Comparison of ENCODE assay signal across 24 cellular contexts in the genomic region with DNA sequence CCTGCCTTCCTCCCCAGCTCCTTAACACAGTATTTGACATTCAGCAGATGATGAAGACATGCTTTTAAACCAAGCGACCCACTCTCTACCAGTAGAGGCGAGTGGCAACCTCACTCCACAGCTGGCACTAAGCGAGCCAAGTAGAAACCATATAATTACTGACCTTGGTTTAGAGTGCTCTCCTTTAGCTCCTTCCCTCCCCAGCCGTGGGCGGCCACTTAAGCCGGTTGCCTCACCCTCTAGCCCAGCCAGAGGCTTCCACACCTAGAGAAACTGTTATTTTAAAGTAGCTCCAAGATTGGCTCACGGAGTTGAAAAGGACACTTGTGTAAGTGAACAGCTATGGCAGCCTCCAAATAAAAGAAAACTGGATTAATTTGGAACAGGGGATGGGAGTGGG.
DNase-seq lines count a peak whose midpoint lies in the region; ATAC-seq and TF ChIP-seq lines count a peak whose summit lies in the region.
"Had no signal": no experiment of that assay in that cellular context is flagged by ENCODE, and none has a peak within 500 bp of the region (broad histone marks: within the 10 kb centered on the region; RNA-seq: fewer than 3 reads in every experiment).

No MANE protein-coding gene starts in this region.

- peaks cover 5% of the 10 kb centered on the region for H3K9me3 Mint-ChIP-seq in activated naive CD8-positive, alpha-beta T cell treated with anti-CD3 and anti-CD28 coated beads, Interleukin-2, amount 50 U/mL, for 24 hours

- no peak overlapping the region for H3K4me3 Mint-ChIP-seq in activated naive CD8-positive, alpha-beta T cell treated with anti-CD3 and anti-CD28 coated beads, Interleukin-2, amount 50 U/mL, for 24 hours

- H3K27me3 ChIP-seq in lower lobe of right lung (ENCODE audit: low read depth), result peaks cover 6% of the 10 kb centered on the region
- peaks cover 0 to 16% (median 1%) of the 10 kb centered on the region in 3 donors for H3K27me3 ChIP-seq in psoas muscle (ENCODE audit: insufficient read depth in 3 of 3, low read length in 2 of 3)
- H3K27me3 ChIP-seq: BE2C, SJCRH30 had no signal

- no peaks in the 10 kb centered on the region for H3K36me3 ChIP-seq in lower lobe of right lung
- H3K36me3 ChIP-seq in psoas muscle (ENCODE audit: insufficient read depth in 1 of 2, low read depth in 1 of 2), result no peaks in the 10 kb centered on the region
- H3K36me3 ChIP-seq: BE2C, MG63, SJCRH30 had no signal

- H3K27ac ChIP-seq in lower lobe of right lung (no peak overlapping the region), psoas muscle (no peak overlapping the region)
- H3K27ac ChIP-seq: 22Rv1, PC-9, SJCRH30 had no signal

- ATAC-seq in lower lobe of right lung, result peak; percentile 50 to 69
- no peak for ATAC-seq in activated naive CD8-positive, alpha-beta T cell treated with anti-CD3 and anti-CD28 coated beads, Interleukin-2, amount 50 U/mL, for 24 hours
- ATAC-seq in psoas muscle, result no peak
- ATAC-seq: Right ventricle myocardium inferior, SK-N-SH treated with all-trans-retinoic acid at 6 μM for 48 hours had no signal

- H3K9me3 ChIP-seq in lower lobe of right lung, result peaks cover 4% of the 10 kb centered on the region
- no peaks in the 10 kb centered on the region for H3K9me3 ChIP-seq in psoas muscle
- H3K9me3 ChIP-seq: BE2C had no signal

- TF ChIP-seq CTCF in lower lobe of right lung (IDR thresholded peaks at IDR 0.05), result no peak
- no peak for TF ChIP-seq CTCF in psoas muscle (IDR thresholded peaks at IDR 0.05)

- H3K27me3 Mint-ChIP-seq in activated naive CD8-positive, alpha-beta T cell treated with anti-CD3 and anti-CD28 coated beads, Interleukin-2, amount 50 U/mL, for 24 hours, result peaks cover 2% of the 10 kb centered on the region

- H3K4me1 Mint-ChIP-seq in activated naive CD8-positive, alpha-beta T cell treated with anti-CD3 and anti-CD28 coated beads, Interleukin-2, amount 50 U/mL, for 24 hours, result no peaks in the 10 kb centered on the region

- H3K36me3 Mint-ChIP-seq in activated naive CD8-positive, alpha-beta T cell treated with anti-CD3 and anti-CD28 coated beads, Interleukin-2, amount 50 U/mL, for 24 hours (ENCODE audit: low read depth), result peaks cover 2% of the 10 kb centered on the region

- WGBS in psoas muscle, 3 donors, result 65 to 76% (median 69%) methylated on average over 7 of the region's 7 CpGs

- H3K4me3 ChIP-seq in lower lobe of right lung (no peak overlapping the region), psoas muscle (no peak overlapping the region)
- H3K4me3 ChIP-seq: MG63, PC-9, SJCRH30 had no signal

- intact Hi-C loops in lower lobe of right lung (cut with DNase I), result loop anchor here (10.0 kb wide), 1 partner anchor 60 kb away; no protein-coding TSS in a partner anchor
- intact Hi-C loops in psoas muscle (cut with DNase I), result no loop called here

- peak in 2 of 3 experiments; percentile 5 to 33 for DNase-seq in NCI-H1417 (lab: John Stamatoyannopoulos, UW)
- no peak for DNase-seq in NCI-H1417 treated with DMSO at 0.1 percent for 48 hours (lab: John Stamatoyannopoulos, UW)
- DNase-seq in NCI-H2227 treated with DMSO at 0.1 percent for 48 hours (lab: John Stamatoyannopoulos, UW), result peak; percentile 72
- DNase-seq in lower lobe of right lung, result peak; percentile 52
- no peak for DNase-seq in activated naive CD8-positive, alpha-beta T cell treated with anti-CD3 and anti-CD28 coated beads, Interleukin-2, amount 50 U/mL, for 24 hours
- DNase-seq in NCI-H1436 treated with DMSO at 0.1 percent for 48 hours (lab: John Stamatoyannopoulos, UW), result no peak
- no peak for DNase-seq in psoas muscle
- DNase-seq in amygdala (lab: John Stamatoyannopoulos, UW), result no peak
- DNase-seq: BE2C, Calu3, HCEC 1CT, IMR-90, KG1, MG63, NCI-H1048, NCI-H1436, NCI-H187 treated with DMSO at 0.1 percent for 48 hours, NCI-H524, NCI-H774, PC-9, SJCRH30 had no signal

- H3K4me1 ChIP-seq in lower lobe of right lung (no peaks in the 10 kb centered on the region), psoas muscle (no peaks in the 10 kb centered on the region)
- H3K4me1 ChIP-seq: BE2C, SJCRH30 had no signal

- no peak overlapping the region for H3K27ac Mint-ChIP-seq in activated naive CD8-positive, alpha-beta T cell treated with anti-CD3 and anti-CD28 coated beads, Interleukin-2, amount 50 U/mL, for 24 hours

Comparison
In these comparisons a context has a peak if more than half of its experiments do, and no peak if none do; other contexts are left out.
1. DNase-seq: peak in NCI-H1417 (2 of 3), NCI-H2227 treated with DMSO at 0.1 percent for 48 hours (single experiment) and lower lobe of right lung (single experiment); none in NCI-H1417 treated with DMSO at 0.1 percent for 48 hours (single experiment), activated naive CD8-positive, alpha-beta T cell treated with anti-CD3 and anti-CD28 coated beads, Interleukin-2, amount 50 U/mL, for 24 hours (single experiment), NCI-H1436 treated with DMSO at 0.1 percent for 48 hours (single experiment), psoas muscle (0 of 2) and amygdala (0 of 56).
2. ATAC-seq: peak in lower lobe of right lung (2 of 2); none in activated naive CD8-positive, alpha-beta T cell treated with anti-CD3 and anti-CD28 coated beads, Interleukin-2, amount 50 U/mL, for 24 hours (single experiment) and psoas muscle (0 of 4).